8 cellular contexts compared by ENCODE assay signal in genomic region chr22:42123529-42123928, GRCh38. TPM values are rescaled to one million over a fixed set of nuclear protein-coding genes. Genes with fewer than 3 reads are reported as not detected.
DNase-seq lines count a peak whose midpoint lies in the region; ATAC-seq and FAIRE-seq lines count a peak whose summit lies in the region.
"Not testable (repeated sequence)": the region's sequence is repeated elsewhere in the genome, so short reads cannot be mapped to it uniquely, and the experiment has no call there.
"Had no signal": no experiment of that assay in that cellular context is flagged by ENCODE, and none has a peak within 500 bp of the region (broad histone marks: within the 10 kb centered on the region; RNA-seq: fewer than 3 reads in every experiment).

No MANE protein-coding gene starts in this region.

- FAIRE-seq in HTR-8/SVneo (lab: Jason Lieb, UNC): peak; percentile 88

- intact Hi-C loops in activated CD4-positive, alpha-beta T cell treated with anti-CD3 and anti-CD28 coated beads for 36 hours (cut with DNase I, micrococcal nuclease): not testable (repeated sequence)

- peaks cover 34% of the 10 kb centered on the region for H3K4me1 Mint-ChIP-seq in activated CD4-positive, alpha-beta T cell treated with anti-CD3 and anti-CD28 coated beads for 36 hours
- peaks cover 40% of the 10 kb centered on the region for H3K4me1 Mint-ChIP-seq in activated T-cell treated with anti-CD3 and anti-CD28 coated beads, Interleukin-2, amount 50 U/mL, for 72 hours (ENCODE audit: low read depth)
- H3K4me1 Mint-ChIP-seq in activated naive CD8-positive, alpha-beta T cell treated with anti-CD3 and anti-CD28 coated beads, Interleukin-2, amount 50 U/mL, for 24 hours: peaks cover 36% of the 10 kb centered on the region
- peaks cover 34% of the 10 kb centered on the region for H3K4me1 Mint-ChIP-seq in stimulated activated effector memory CD8-positive, alpha-beta T cell treated with anti-CD3 and anti-CD28 coated beads, Interleukin-12 subunit alpha, Interleukin-12 subunit beta, amount 100 ng/mL, for 72 hours

- H3K27ac Mint-ChIP-seq in activated CD4-positive, alpha-beta T cell treated with anti-CD3 and anti-CD28 coated beads for 36 hours; activated T-cell treated with anti-CD3 and anti-CD28 coated beads, Interleukin-2, amount 50 U/mL, for 72 hours; activated naive CD8-positive, alpha-beta T cell treated with anti-CD3 and anti-CD28 coated beads, Interleukin-2, amount 50 U/mL, for 24 hours; stimulated activated effector memory CD8-positive, alpha-beta T cell treated with anti-CD3 and anti-CD28 coated beads, Interleukin-12 subunit alpha, Interleukin-12 subunit beta, amount 100 ng/mL, for 72 hours: not testable (repeated sequence)

- CTCF ChIA-PET in activated CD4-positive, alpha-beta T cell treated with anti-CD3 and anti-CD28 coated beads for 36 hours (lab: Charles Lee): interaction anchor here (0.6 kb wide), 1 partner anchor 426 kb away, joined by 3 read pairs; no protein-coding TSS in a partner anchor

- not testable (repeated sequence) for DNase-seq in HTR-8/SVneo (ENCODE audit: insufficient read length, low spot score); activated CD4-positive, alpha-beta T cell treated with anti-CD3 and anti-CD28 coated beads for 36 hours; activated T-cell treated with anti-CD3 and anti-CD28 coated beads, Interleukin-2, amount 50 U/mL, for 72 hours; activated naive CD8-positive, alpha-beta T cell treated with anti-CD3 and anti-CD28 coated beads, Interleukin-2, amount 50 U/mL, for 24 hours; stimulated activated effector memory CD8-positive, alpha-beta T cell treated with anti-CD3 and anti-CD28 coated beads, Interleukin-12 subunit alpha, Interleukin-12 subunit beta, amount 100 ng/mL, for 72 hours (ENCODE audit: low spot score in 2 of 2)

- peak; percentile 68 for ATAC-seq in activated CD4-positive, alpha-beta T cell treated with anti-CD3 and anti-CD28 coated beads for 36 hours
- ATAC-seq in activated T-cell treated with anti-CD3 and anti-CD28 coated beads, Interleukin-2, amount 50 U/mL, for 72 hours (replicated peaks in 1 of 2): peak; percentile 55 to 58
- peak; percentile 76 for ATAC-seq in activated naive CD8-positive, alpha-beta T cell treated with anti-CD3 and anti-CD28 coated beads, Interleukin-2, amount 50 U/mL, for 24 hours
- peak; percentile 8 for ATAC-seq in esophagus mucosa
- peak; percentile 78 for ATAC-seq in stimulated activated effector memory CD8-positive, alpha-beta T cell treated with anti-CD3 and anti-CD28 coated beads, Interleukin-12 subunit alpha, Interleukin-12 subunit beta, amount 100 ng/mL, for 72 hours

- H3K4me3 Mint-ChIP-seq in activated CD4-positive, alpha-beta T cell treated with anti-CD3 and anti-CD28 coated beads for 36 hours; activated T-cell treated with anti-CD3 and anti-CD28 coated beads, Interleukin-2, amount 50 U/mL, for 72 hours; activated naive CD8-positive, alpha-beta T cell treated with anti-CD3 and anti-CD28 coated beads, Interleukin-2, amount 50 U/mL, for 24 hours; stimulated activated effector memory CD8-positive, alpha-beta T cell treated with anti-CD3 and anti-CD28 coated beads, Interleukin-12 subunit alpha, Interleukin-12 subunit beta, amount 100 ng/mL, for 72 hours: not testable (repeated sequence)

- H3K27me3 Mint-ChIP-seq in activated CD4-positive, alpha-beta T cell treated with anti-CD3 and anti-CD28 coated beads for 36 hours; activated T-cell treated with anti-CD3 and anti-CD28 coated beads, Interleukin-2, amount 50 U/mL, for 72 hours (ENCODE audit: low read depth); activated naive CD8-positive, alpha-beta T cell treated with anti-CD3 and anti-CD28 coated beads, Interleukin-2, amount 50 U/mL, for 24 hours: not testable (repeated sequence)

- POLR2A ChIA-PET in activated CD4-positive, alpha-beta T cell treated with anti-CD3 and anti-CD28 coated beads for 36 hours (lab: Charles Lee): interaction anchor here (0.7 kb wide), 1 partner anchor 710 kb away, joined by 4 read pairs; no protein-coding TSS in a partner anchor

- H3K36me3 Mint-ChIP-seq in activated CD4-positive, alpha-beta T cell treated with anti-CD3 and anti-CD28 coated beads for 36 hours (ENCODE audit: low read depth); activated T-cell treated with anti-CD3 and anti-CD28 coated beads, Interleukin-2, amount 50 U/mL, for 72 hours (ENCODE audit: insufficient read depth in 2 of 2); activated naive CD8-positive, alpha-beta T cell treated with anti-CD3 and anti-CD28 coated beads, Interleukin-2, amount 50 U/mL, for 24 hours (ENCODE audit: low read depth); stimulated activated effector memory CD8-positive, alpha-beta T cell treated with anti-CD3 and anti-CD28 coated beads, Interleukin-12 subunit alpha, Interleukin-12 subunit beta, amount 100 ng/mL, for 72 hours: not testable (repeated sequence)

- not testable (repeated sequence) for H3K9me3 Mint-ChIP-seq in activated CD4-positive, alpha-beta T cell treated with anti-CD3 and anti-CD28 coated beads for 36 hours (ENCODE audit: low read depth); activated T-cell treated with anti-CD3 and anti-CD28 coated beads, Interleukin-2, amount 50 U/mL, for 72 hours; activated naive CD8-positive, alpha-beta T cell treated with anti-CD3 and anti-CD28 coated beads, Interleukin-2, amount 50 U/mL, for 24 hours; stimulated activated effector memory CD8-positive, alpha-beta T cell treated with anti-CD3 and anti-CD28 coated beads, Interleukin-12 subunit alpha, Interleukin-12 subunit beta, amount 100 ng/mL, for 72 hours

RNA-seq across cellular contexts. Expression of gene CYP2D6, which starts 7.1 kb away (rescaled TPM):
- total RNA-seq in activated CD4-positive, alpha-beta T cell treated with anti-CD3 and anti-CD28 coated beads for 36 hours: 1 to 10 TPM; 2.8 to 3.1 TPM
- 1 to 10 TPM; 6.6 to 6.8 TPM for total RNA-seq in activated T-cell treated with anti-CD3 and anti-CD28 coated beads, Interleukin-2, amount 50 U/mL, for 72 hours
- 1.1 TPM for total RNA-seq in esophagus mucosa
- total RNA-seq: H4 had no signal

RNA-seq across cellular contexts. Expression of gene NDUFA6, which starts 33.0 kb away (rescaled TPM):
- total RNA-seq in activated CD4-positive, alpha-beta T cell treated with anti-CD3 and anti-CD28 coated beads for 36 hours: 100 to 1,000 TPM; 123 to 144 TPM
- total RNA-seq in activated T-cell treated with anti-CD3 and anti-CD28 coated beads, Interleukin-2, amount 50 U/mL, for 72 hours: 10 to 100 TPM; 87.8 to 91.7 TPM
- 76.9 TPM for total RNA-seq in esophagus mucosa

RNA-seq across cellular contexts. Expression of gene SMDT1, which starts 44.0 kb away (rescaled TPM):
- total RNA-seq in activated CD4-positive, alpha-beta T cell treated with anti-CD3 and anti-CD28 coated beads for 36 hours: 10 to 100 TPM; 17.2 to 45.4 TPM
- 100 to 1,000 TPM; 103 to 105 TPM for total RNA-seq in activated T-cell treated with anti-CD3 and anti-CD28 coated beads, Interleukin-2, amount 50 U/mL, for 72 hours
- total RNA-seq in esophagus mucosa: 86.4 TPM

RNA-seq across cellular contexts. Expression of gene PHETA2, which starts 49.5 kb away (rescaled TPM):
- 1 to 10 TPM; 1.4 to 2.3 TPM for total RNA-seq in activated CD4-positive, alpha-beta T cell treated with anti-CD3 and anti-CD28 coated beads for 36 hours
- total RNA-seq in activated T-cell treated with anti-CD3 and anti-CD28 coated beads, Interleukin-2, amount 50 U/mL, for 72 hours: 1 to 10 TPM; 2.4 to 3.8 TPM
- 5.5 TPM for total RNA-seq in esophagus mucosa
- total RNA-seq: G401, H4 had no signal

RNA-seq across cellular contexts. Expression of gene NAGA, which starts 52.9 kb away (rescaled TPM):
- total RNA-seq in activated CD4-positive, alpha-beta T cell treated with anti-CD3 and anti-CD28 coated beads for 36 hours: 10 to 100 TPM; 19.7 to 20.0 TPM
- total RNA-seq in activated T-cell treated with anti-CD3 and anti-CD28 coated beads, Interleukin-2, amount 50 U/mL, for 72 hours: 10 to 100 TPM; 18.6 to 27.5 TPM
- total RNA-seq in esophagus mucosa: 11.2 TPM

Comparison
In these comparisons a context has a peak if more than half of its experiments do, and no peak if none do; other contexts are left out.
1. ATAC-seq: peak in every context shown above with its lines; median percentile 78 in stimulated activated effector memory CD8-positive, alpha-beta T cell treated with anti-CD3 and anti-CD28 coated beads, Interleukin-12 subunit alpha, Interleukin-12 subunit beta, amount 100 ng/mL, for 72 hours; 76 in activated naive CD8-positive, alpha-beta T cell treated with anti-CD3 and anti-CD28 coated beads, Interleukin-2, amount 50 U/mL, for 24 hours; 68 in activated CD4-positive, alpha-beta T cell treated with anti-CD3 and anti-CD28 coated beads for 36 hours; 56 in activated T-cell treated with anti-CD3 and anti-CD28 coated beads, Interleukin-2, amount 50 U/mL, for 72 hours; 8 in esophagus mucosa.